In genomic region chr1:44860891-44861290, GRCh38 we compare ENCODE assay signal across 25 cellular contexts. TPM values are rescaled to one million over a fixed set of nuclear protein-coding genes. Genes with fewer than 3 reads are reported as not detected.
DNase-seq lines count a peak whose midpoint lies in the region; ATAC-seq, FAIRE-seq and TF ChIP-seq lines count a peak whose summit lies in the region.
"Had no signal": no experiment of that assay in that cellular context is flagged by ENCODE, and none has a peak within 500 bp of the region (broad histone marks: within the 10 kb centered on the region; RNA-seq: fewer than 3 reads in every experiment).

No MANE protein-coding gene starts in this region.

- H2BK15ac ChIP-seq in H9 (ENCODE audit: low read depth, low read length): no peak overlapping the region

- H4K91ac ChIP-seq in H9 (ENCODE audit: insufficient read length, low read depth, low read length): no peak overlapping the region

- no peak overlapping the region for H2BK120ac ChIP-seq in H9 (ENCODE audit: low read depth, low read length, poor library complexity, severe bottlenecking)

- H4K20me1 ChIP-seq in H9 (ENCODE audit: control insufficient read depth, insufficient read depth, insufficient read length): no peaks in the 10 kb centered on the region

- H3K4me1 ChIP-seq in left ventricle myocardium inferior (peaks cover 18% of the 10 kb centered on the region), H9 (ENCODE audit: insufficient read depth, low read length) (no peaks in the 10 kb centered on the region)

- H4K8ac ChIP-seq in H9 (replicated peaks; ENCODE audit: insufficient read length, low read depth, low read length): no peak overlapping the region

- H3K9me3 Mint-ChIP-seq in osteocyte (ENCODE audit: unreplicated experiment) (no peaks in the 10 kb centered on the region), H9 (no peaks in the 10 kb centered on the region; a peak in 1 of 5 replicates)

- DNase-seq in left ventricle myocardium inferior (no peak), Right ventricle myocardium inferior (ENCODE audit: missing footprints) (no peak), amniotic epithelial cell (ENCODE audit: low read depth) (peak; percentile 66), osteocyte (ENCODE audit: extremely low spot score, unreplicated experiment) (no peak), RCC 7860 (ENCODE audit: low spot score) (no peak), NCI-H1092 treated with DMSO at 0.1 percent for 48 hours (lab: John Stamatoyannopoulos, UW) (no peak), H9 (no peak), NCI-H2171 (lab: John Stamatoyannopoulos, UW) (no peak)
- DNase-seq: ACHN, GOT3, KG1, NCI-H1105 treated with DMSO at 0.1 percent for 48 hours, NCI-H2029 treated with DMSO at 0.1 percent for 48 hours, NCI-H2171 treated with DMSO at 0.1 percent for 48 hours, NCI-H446, NCI-H526, Right ventricle myocardium superior had no signal

- H2AK5ac ChIP-seq in H9 (ENCODE audit: insufficient read length, low read length): no peak overlapping the region

- H3K4me3 ChIP-seq in left ventricle myocardium inferior: no peak overlapping the region
- H3K4me3 ChIP-seq: GM12878 had no signal

- H3K36me3 Mint-ChIP-seq in osteocyte (ENCODE audit: unreplicated experiment) (peaks cover 13% of the 10 kb centered on the region), H9 (ENCODE audit: insufficient read depth in 1 of 3, low read depth in 3 of 3) (peaks cover 5 to 11% (median 5%) of the 10 kb centered on the region in 3 experiments; a peak in 4 of 7 replicates)

- no peak for TF ChIP-seq CTCF in left ventricle myocardium inferior (IDR thresholded peaks at IDR 0.05; ENCODE audit: borderline replicate concordance)
- no peak for TF ChIP-seq CTCF in osteocyte (IDR thresholded peaks at IDR 0.05)
- TF ChIP-seq CTCF in H9 (conservative IDR thresholded peaks at IDR 0.05): no peak

- no peak overlapping the region for H3T11ph ChIP-seq in H9 (ENCODE audit: low read length)

- H3K27ac ChIP-seq in left ventricle myocardium inferior (replicated peaks) (peak overlapping the region; percentile 2), H9 (ENCODE audit: insufficient read length, low read depth, low read length) (no peak overlapping the region)
- H3K27ac ChIP-seq: 22Rv1, C4-2B had no signal

- H2BK20ac ChIP-seq in H9 (ENCODE audit: low read depth, low read length, poor library complexity, severe bottlenecking): no peak overlapping the region

- no peaks in the 10 kb centered on the region for H3K27me3 Mint-ChIP-seq in osteocyte (ENCODE audit: unreplicated experiment)
- H3K27me3 Mint-ChIP-seq in H9 (ENCODE audit: low read depth): no peaks in the 10 kb centered on the region; the same call in 1 of the 2 replicates

- no peaks in the 10 kb centered on the region for H3K79me2 ChIP-seq in H9 (ENCODE audit: insufficient read depth, low read length)

- H3K36me3 ChIP-seq in left ventricle myocardium inferior: peaks cover 37% of the 10 kb centered on the region

- H2AFZ ChIP-seq in H9 (ENCODE audit: low read length): no peak overlapping the region

- H3K4me2 ChIP-seq in H9 (ENCODE audit: insufficient read depth, insufficient read length, low read length): no peak overlapping the region

- H2BK12ac ChIP-seq in H9 (ENCODE audit: insufficient read length, low read depth, low read length): no peak overlapping the region

- no peak overlapping the region for H3K4ac ChIP-seq in H9 (ENCODE audit: low read depth, low read length)

- H3K18ac ChIP-seq in H9 (ENCODE audit: insufficient read length, low read depth, low read length): no peak overlapping the region

- no peak overlapping the region for H3K23ac ChIP-seq in H9 (ENCODE audit: insufficient read length, low read depth, low read length)

- H3K27me3 ChIP-seq in left ventricle myocardium inferior (ENCODE audit: low read depth): no peaks in the 10 kb centered on the region
- no peaks in the 10 kb centered on the region for H3K27me3 ChIP-seq in H9 (ENCODE audit: insufficient read depth, low read length)

- no peak overlapping the region for H2BK5ac ChIP-seq in H9 (ENCODE audit: insufficient read length, low read length)

- ATAC-seq in Right ventricle myocardium inferior: no peak
- ATAC-seq: GM12878, HCT116 had no signal

- no peak overlapping the region for H3K4me3 Mint-ChIP-seq in osteocyte (ENCODE audit: unreplicated experiment)
- H3K4me3 Mint-ChIP-seq in H9: no peak overlapping the region

- H3K4me1 Mint-ChIP-seq in osteocyte (ENCODE audit: unreplicated experiment): peaks cover 4% of the 10 kb centered on the region
- H3K4me1 Mint-ChIP-seq in H9: peaks cover 4 to 8% of the 10 kb centered on the region in 2 experiments

- FAIRE-seq in RCC 7860 (lab: Jason Lieb, UNC): no peak
- FAIRE-seq: D721Med, GM12878, HTR-8/SVneo had no signal

- intact Hi-C loops in left ventricle myocardium inferior (cut with micrococcal nuclease) (no loop called here), Right ventricle myocardium inferior (cut with DNase I) (no loop called here)

- no peak overlapping the region for H3K56ac ChIP-seq in H9 (ENCODE audit: insufficient read length, low read depth, low read length)

- no peak overlapping the region for H3K9ac ChIP-seq in H9 (ENCODE audit: extremely low read depth, insufficient read length, low read length)

- H3K9me3 ChIP-seq in left ventricle myocardium inferior (replicated peaks) (no peaks in the 10 kb centered on the region), H9 (ENCODE audit: control insufficient read depth, low read depth, low read length) (no peaks in the 10 kb centered on the region)

- no peaks in the 10 kb centered on the region for H3K23me2 ChIP-seq in H9 (ENCODE audit: insufficient read length, low read depth, low read length, poor library complexity, severe bottlenecking)

- H3K27ac Mint-ChIP-seq in osteocyte (ENCODE audit: unreplicated experiment): peak overlapping the region; percentile 18
- peak overlapping the region in 1 of 3 experiments; percentile 79; a peak in 2 of 7 replicates for H3K27ac Mint-ChIP-seq in H9

- H3K14ac ChIP-seq in H9 (ENCODE audit: insufficient read depth, low read length): no peak overlapping the region

- H4K5ac ChIP-seq in H9 (ENCODE audit: insufficient read length, low read depth, low read length): no peak overlapping the region

- H3K79me1 ChIP-seq in H9 (ENCODE audit: insufficient read depth, low read depth, low read length, poor library complexity, severe bottlenecking): no peaks in the 10 kb centered on the region

RNA-seq across cellular contexts. Expression of gene PTCH2, which starts 17.8 kb away (rescaled TPM):
- total RNA-seq in left ventricle myocardium inferior (0.25 TPM), Right ventricle myocardium inferior (0.43 TPM), osteocyte (1.4 TPM in 2 replicates), H9 (2021) (0.79 and 0.83 TPM in 2 replicates)

RNA-seq across cellular contexts. Expression of gene BTBD19, which starts 52.6 kb away (rescaled TPM):
- total RNA-seq in left ventricle myocardium inferior (3.5 TPM), Right ventricle myocardium inferior (2.8 TPM), osteocyte (39.1 and 51.2 TPM in 2 replicates), H9 (2021) (1.4 and 1.9 TPM in 2 replicates)
- total RNA-seq: SK-MEL-5 had no signal

RNA-seq across cellular contexts. Expression of gene DYNLT4, which starts 53.7 kb away (rescaled TPM):
- total RNA-seq in left ventricle myocardium inferior: 1.9 TPM
- 1.0 TPM for total RNA-seq in Right ventricle myocardium inferior
- 0.48 TPM in 1 of 2 replicates, not detected in the other for total RNA-seq in osteocyte
- total RNA-seq in H9 (2021): not detected in 2 replicates
- total RNA-seq: OCI-LY7, SK-MEL-5 had no signal
